In genomic region chr3:151639096-151639740, GRCh38 we compare ENCODE assay signal across 18 cellular contexts.
DNase-seq lines count a peak whose midpoint lies in the region; ATAC-seq, FAIRE-seq and TF ChIP-seq lines count a peak whose summit lies in the region.
"Had no signal": no experiment of that assay in that cellular context is flagged by ENCODE, and none has a peak within 500 bp of the region (broad histone marks: within the 10 kb centered on the region; RNA-seq: fewer than 3 reads in every experiment).

No MANE protein-coding gene starts in this region.

- no peak overlapping the region for H3K27ac ChIP-seq in pancreas
- H3K27ac ChIP-seq: ascending aorta, C4-2B had no signal

- no peaks in the 10 kb centered on the region for H3K27me3 ChIP-seq in pancreas
- H3K27me3 ChIP-seq: ascending aorta had no signal

- H3K4me1 ChIP-seq in pancreas = no peaks in the 10 kb centered on the region

- no peaks in the 10 kb centered on the region for H3K9me3 ChIP-seq in pancreas
- H3K9me3 ChIP-seq: ascending aorta had no signal

- ATAC-seq in pancreas (peak in 3 of 4 donors; percentile 21 to 50 (median 24)), HG02763 (IDR thresholded peaks at IDR 0.05; ENCODE audit: unreplicated experiment) (no peak), HG03175 (IDR thresholded peaks at IDR 0.05; ENCODE audit: unreplicated experiment) (no peak), GM21447 (IDR thresholded peaks at IDR 0.05; ENCODE audit: unreplicated experiment) (no peak)
- ATAC-seq: activated naive CD4-positive, alpha-beta T cell treated with anti-CD3 and anti-CD28 coated beads, Interleukin-2, amount 50 U/mL, for 72 hours; activated T-helper 17 cell treated with anti-CD3 and anti-CD28 coated beads, Interleukin-2, amount 50 U/mL, for 72 hours; WTC11 had no signal

- TF ChIP-seq CTCF in fibroblast of pulmonary artery (IDR thresholded peaks at IDR 0.05; ENCODE audit: low read length, missing control alignments) = no peak
- TF ChIP-seq CTCF in pancreas (IDR thresholded peaks at IDR 0.05) = no peak

- DNase-seq in COLO668 (lab: John Stamatoyannopoulos, UW; ENCODE audit: unreplicated experiment) (peak; percentile 9), NCI-H510A (lab: John Stamatoyannopoulos, UW) (peak; percentile 15), fibroblast of pulmonary artery (ENCODE audit: low read depth) (peak; percentile 17), pancreas (no peak), midbrain (lab: John Stamatoyannopoulos, UW) (no peak)
- DNase-seq: ACHN; activated CD8-positive, alpha-beta memory T cell treated with anti-CD3 and anti-CD28 coated beads, Interleukin-2, amount 50 U/mL, for 4 hours; NCI-H1694; NCI-H748 treated with DMSO at 0.1 percent for 48 hours; occipital lobe had no signal

- 55 to 59% methylated on average over 5 of the region's 5 CpGs for WGBS in pancreas, 2 donors

- FAIRE-seq in pancreas (lab: Jason Lieb, UNC) = no peak

- intact Hi-C loops in pancreas (cut with DNase I) = no loop called here

- H3K4me3 ChIP-seq in fibroblast of pulmonary artery (replicated peaks; ENCODE audit: low read depth, low read length) (no peak overlapping the region), pancreas (no peak overlapping the region)
- H3K4me3 ChIP-seq: ascending aorta had no signal

- H3K36me3 ChIP-seq in pancreas = no peaks in the 10 kb centered on the region
- H3K36me3 ChIP-seq: ascending aorta had no signal

Comparison
In these comparisons a context has a peak if more than half of its experiments do, and no peak if none do; other contexts are left out.
1. DNase-seq: peak in COLO668 (single experiment), NCI-H510A (single experiment) and fibroblast of pulmonary artery (single experiment); none in pancreas (0 of 6) and midbrain (single experiment).
2. ATAC-seq: peak in pancreas (3 of 4); none in HG02763 (single experiment), HG03175 (single experiment) and GM21447 (single experiment).